ENCODE assay signal across 2 cellular contexts in genomic region chr12:132495629-132496207, GRCh38.
TF ChIP-seq lines count a peak whose summit lies in the region.

No MANE protein-coding gene starts in this region.

TF ChIP-seq in HepG2, 621 proteins besides CTCF, POLR2A, EP300 and RAD21:
- no peak for TF ChIP-seq ZNF547 (CRISPR knock-in tag; IDR thresholded peaks at IDR 0.05)
- TF ChIP-seq HOXA5 (CRISPR knock-in tag; IDR thresholded peaks at IDR 0.05) = no peak
- no peak for TF ChIP-seq NR2F1 (CRISPR knock-in tag; IDR thresholded peaks at IDR 0.05)
- TF ChIP-seq ZNF687 (CRISPR knock-in tag; IDR thresholded peaks at IDR 0.05) = 0 out of 2 replicates have a peak, but pooled peaks have one; percentile 20
- no peak for TF ChIP-seq ZNF563 (CRISPR knock-in tag; IDR thresholded peaks at IDR 0.05)
- TF ChIP-seq HNRNPLL (IDR thresholded peaks at IDR 0.05; ENCODE audit: low read depth, low read length, poor library complexity, severe bottlenecking) = peak; percentile 20
- no peak for TF ChIP-seq ZNF124 (CRISPR knock-in tag; IDR thresholded peaks at IDR 0.05)
- no peak for TF ChIP-seq GATA4 (IDR thresholded peaks at IDR 0.05; ENCODE audit: borderline replicate concordance, low read depth)
- no peak for TF ChIP-seq ETS1 (CRISPR knock-in tag; IDR thresholded peaks at IDR 0.05)
- TF ChIP-seq CHCHD3 (CRISPR knock-in tag; IDR thresholded peaks at IDR 0.05) = no peak
- TF ChIP-seq RXRB (CRISPR knock-in tag; IDR thresholded peaks at IDR 0.05; ENCODE audit: borderline replicate concordance) = no peak
- no peak for TF ChIP-seq HBP1 (CRISPR knock-in tag; IDR thresholded peaks at IDR 0.05; ENCODE audit: low read depth)
- TF ChIP-seq ATF5 (CRISPR knock-in tag; IDR thresholded peaks at IDR 0.05; ENCODE audit: low read depth) = no peak
- 0 out of 2 replicates have a peak, but pooled peaks have one; percentile 3 for TF ChIP-seq ZNF768 (CRISPR knock-in tag; IDR thresholded peaks at IDR 0.05)

TF ChIP-seq in GM12878, 131 proteins besides CTCF, POLR2A, EP300 and RAD21:
- TF ChIP-seq POLR2AphosphoS5 (IDR thresholded peaks at IDR 0.05; ENCODE audit: low read length) (0 out of 2 replicates have a peak, but pooled peaks have one; percentile 26), SKIL (IDR thresholded peaks at IDR 0.05; ENCODE audit: low read depth, poor library complexity, severe bottlenecking) (no peak), SMC3 (IDR thresholded peaks at IDR 0.05; ENCODE audit: borderline replicate concordance, low read length) (no peak)
